In genomic region chr11:69489031-69489745, GRCh38 we compare ENCODE assay signal across 25 cellular contexts. TPM values are rescaled to one million over a fixed set of nuclear protein-coding genes. Genes with fewer than 3 reads are reported as not detected.
DNase-seq lines count a peak whose midpoint lies in the region; ATAC-seq, FAIRE-seq and TF ChIP-seq lines count a peak whose summit lies in the region.
"Had no signal": no experiment of that assay in that cellular context is flagged by ENCODE, and none has a peak within 500 bp of the region (broad histone marks: within the 10 kb centered on the region; RNA-seq: fewer than 3 reads in every experiment).

No MANE protein-coding gene starts in this region.

- no peak overlapping the region for H3K14ac ChIP-seq in H1 (ENCODE audit: insufficient read length)

- intact Hi-C loops in psoas muscle (cut with DNase I), result no loop called here

- H3K36me3 ChIP-seq in H1 (ENCODE audit: control insufficient read depth in 2 of 4, insufficient read depth in 4 of 4, low read length in 3 of 4), result no peaks in the 10 kb centered on the region
- H3K36me3 ChIP-seq in psoas muscle (ENCODE audit: insufficient read depth in 1 of 2, low read depth in 1 of 2), result no peaks in the 10 kb centered on the region
- H3K36me3 ChIP-seq: brain microvascular endothelial cell, HAP-1, suprapubic skin had no signal

- no peak overlapping the region; the same call in 1 of the 2 replicates for H2AK5ac ChIP-seq in H1 (ENCODE audit: low read depth, low read length)

- H4K5ac ChIP-seq in H1 (ENCODE audit: insufficient read length, low read depth, low read length), result no peak overlapping the region

- H3K4me2 ChIP-seq in H1 (ENCODE audit: insufficient read depth in 1 of 2, low read depth in 2 of 2, low read length in 2 of 2), result no peak overlapping the region

- H3K9me3 ChIP-seq in H1 (ENCODE audit: insufficient read depth in 2 of 2, low read depth in 1 of 2, low read length in 1 of 2), result no peaks in the 10 kb centered on the region
- H3K9me3 ChIP-seq in psoas muscle, result no peaks in the 10 kb centered on the region
- H3K9me3 ChIP-seq: Caco-2, HAP-1, suprapubic skin had no signal

- POLR2A ChIA-PET in H1 (lab: Charles Lee; ENCODE audit: partially characterized antibody), result no interaction called here

- H2BK120ac ChIP-seq in H1 (replicated peaks; ENCODE audit: low read depth, low read length), result no peak overlapping the region

- H3K27ac ChIP-seq in H1 (ENCODE audit: low read depth, low read length) (no peak overlapping the region), psoas muscle (no peak overlapping the region)
- H3K27ac ChIP-seq: brain microvascular endothelial cell, suprapubic skin had no signal

- no peak overlapping the region; the same call in 1 of the 2 replicates for H3K18ac ChIP-seq in H1 (ENCODE audit: extremely low read depth, low read length)

- DNase-seq in H1 (ENCODE audit: low read depth in 1 of 2, low spot score in 2 of 2), result no peak
- peak; percentile 56 for DNase-seq in hepatic stellate cell (ENCODE audit: low spot score)
- peak; percentile 23 to 57 for DNase-seq in psoas muscle
- no peak for DNase-seq in stimulated activated CD8-positive, alpha-beta memory T cell treated with anti-CD3 and anti-CD28 coated beads, Interleukin-4, amount 100 ng/mL, for 48 hours
- no peak for DNase-seq in kidney tubule cell (ENCODE audit: low spot score)
- DNase-seq in NCI-H748 (lab: John Stamatoyannopoulos, UW; ENCODE audit: unreplicated experiment), result no peak
- DNase-seq: activated CD4-positive, alpha-beta T cell treated with anti-CD3 and anti-CD28 coated beads, Interleukin-2, amount 50 U/mL, for 1 hour; activated naive CD8-positive, alpha-beta T cell treated with anti-CD3 and anti-CD28 coated beads, Interleukin-2, amount 10 ng/mL, durations not matched to agents 7 days and 5 days; brain microvascular endothelial cell; Caco-2; hypothalamus; KBM-7; left colon; MV-4-11; NCI-H187; NCI-H82; nephron progenitor cell; OCI-M1; T-helper 1 cell had no signal

- H2BK12ac ChIP-seq in H1 (ENCODE audit: low read depth, low read length), result no peak overlapping the region

- no peak overlapping the region for H3K4ac ChIP-seq in H1 (replicated peaks; ENCODE audit: insufficient read length, low read depth, low read length)

- no peak overlapping the region for H3K9ac ChIP-seq in H1 (replicated peaks in 1 of 4; ENCODE audit: extremely low read depth in 1 of 4, low read depth in 3 of 4, low read length in 3 of 4)

- H3K27me3 ChIP-seq in H1 (replicated peaks in 1 of 4; ENCODE audit: control insufficient read depth in 3 of 4, extremely low read depth in 1 of 4, insufficient read depth in 3 of 4, low read length in 3 of 4) (no peaks in the 10 kb centered on the region), psoas muscle (ENCODE audit: insufficient read depth in 3 of 3, low read length in 2 of 3) (no peaks in the 10 kb centered on the region)
- H3K27me3 ChIP-seq: brain microvascular endothelial cell, suprapubic skin had no signal

- H3K79me2 ChIP-seq in H1 (ENCODE audit: control insufficient read depth in 1 of 2, insufficient read depth in 2 of 2, low read length in 2 of 2), result no peaks in the 10 kb centered on the region

- no peaks in the 10 kb centered on the region for H3K79me1 ChIP-seq in H1 (ENCODE audit: low read depth, low read length)

- H3K56ac ChIP-seq in H1 (replicated peaks; ENCODE audit: insufficient read length, low read depth, low read length), result no peak overlapping the region

- TF ChIP-seq EP300 in H1 (IDR thresholded peaks at IDR 0.05; ENCODE audit: borderline replicate concordance in 1 of 2, low read depth in 2 of 2, low read length in 2 of 2), result no peak

- H2BK5ac ChIP-seq in H1 (ENCODE audit: low read depth, low read length), result no peak overlapping the region

- peak; percentile 62 to 83 (median 73) for ATAC-seq in psoas muscle
- ATAC-seq in GM18511 (IDR thresholded peaks at IDR 0.05; ENCODE audit: unreplicated experiment), result no peak
- ATAC-seq: activated T-helper 17 cell treated with anti-CD3 and anti-CD28 coated beads, Interleukin-2, amount 50 U/mL, for 72 hours; left colon had no signal

- TF ChIP-seq CTCF in H1 (IDR thresholded peaks at IDR 0.05; ENCODE audit: control extremely low read depth in 1 of 3, insufficient read depth in 1 of 3, low read depth in 1 of 3, low read length in 3 of 3), result no peak
- TF ChIP-seq CTCF in psoas muscle (IDR thresholded peaks at IDR 0.05), result no peak

- no peak overlapping the region for H4K91ac ChIP-seq in H1 (replicated peaks; ENCODE audit: insufficient read length, low read length)

- FAIRE-seq in H1 (lab: Jason Lieb, UNC), result no peak
- FAIRE-seq: endothelial cell of umbilical vein had no signal

- H2BK15ac ChIP-seq in H1 (ENCODE audit: low read length), result no peak overlapping the region

- no peak for TF ChIP-seq POLR2A in H1 (IDR thresholded peaks at IDR 0.05; ENCODE audit: control extremely low read depth in 1 of 2, low read depth in 2 of 2, low read length in 2 of 2)

- TF ChIP-seq RAD21 in H1 (IDR thresholded peaks at IDR 0.05 in 1 of 2, conservative IDR thresholded peaks at IDR 0.05 in 1 of 2; ENCODE audit: low read depth in 2 of 2, low read length in 2 of 2), result no peak

- H4K8ac ChIP-seq in H1 (ENCODE audit: extremely low read depth, insufficient read depth, low read length), result peak overlapping the region; percentile 31; the same call in 1 of the 2 replicates

- H3K23me2 ChIP-seq in H1 (ENCODE audit: low read depth, low read length), result no peaks in the 10 kb centered on the region

- no peaks in the 10 kb centered on the region for H4K20me1 ChIP-seq in H1 (replicated peaks in 1 of 2; ENCODE audit: control insufficient read depth in 1 of 2, insufficient read depth in 2 of 2, low read length in 2 of 2)

- H2AFZ ChIP-seq in H1 (ENCODE audit: low read length), result no peak overlapping the region

- H3K4me3 ChIP-seq in H1 (ENCODE audit: extremely low read depth in 1 of 4, insufficient read depth in 2 of 4, low read depth in 3 of 4, low read length in 4 of 4), result no peak overlapping the region
- H3K4me3 ChIP-seq in psoas muscle, result no peak overlapping the region
- H3K4me3 ChIP-seq: HAP-1, suprapubic skin had no signal

- WGBS in H1 (ENCODE audit: extremely low coverage in 1 of 2, insufficient coverage in 1 of 2, insufficient read length in 1 of 2, insufficient replicate concordance in 2 of 2, low coverage in 1 of 2, low lambda C conversion rate in 2 of 2, missing lambda C conversion rate in 1 of 2), 2 experiments, result 92% methylated on average over 19 of the region's 23 CpGs; no CpG with 5 or more reads in 1 of the 2 experiments
- WGBS in psoas muscle, 3 donors, result 48 to 55% (median 50%) methylated on average over 23 of the region's 23 CpGs

- CTCF ChIA-PET in H1 (lab: Charles Lee; ENCODE audit: partially characterized antibody), result interaction anchor here (0.8 to 1.2 kb wide), 2 partner anchors 46 to 196 kb away, joined by 4 read pairs; no protein-coding TSS in a partner anchor

- no peak overlapping the region for H2BK20ac ChIP-seq in H1 (ENCODE audit: low read length)

- H3K4me1 ChIP-seq in H1 (replicated peaks in 1 of 4; ENCODE audit: control insufficient read depth in 3 of 4, insufficient read depth in 4 of 4, low read length in 3 of 4), result peaks cover 0 to 11% (median under 1%) of the 10 kb centered on the region in 4 experiments; a peak in 2 of 7 replicates
- H3K4me1 ChIP-seq in psoas muscle, result peaks cover 10% of the 10 kb centered on the region
- H3K4me1 ChIP-seq: HAP-1 had no signal

- no peak overlapping the region for H3K23ac ChIP-seq in H1 (ENCODE audit: insufficient read length)

TF ChIP-seq in H1, 55 proteins besides CTCF, POLR2A, EP300 and RAD21:
- TF ChIP-seq BACH1 (IDR thresholded peaks at IDR 0.05; ENCODE audit: low read length), result no peak
- no peak for TF ChIP-seq EZH2 (IDR thresholded peaks at IDR 0.05; ENCODE audit: low read depth, low read length, severe bottlenecking)
- TF ChIP-seq MAFK (IDR thresholded peaks at IDR 0.05; ENCODE audit: low read depth, low read length), result no peak
- TF ChIP-seq KDM5A (IDR thresholded peaks at IDR 0.05; ENCODE audit: low read length), result no peak
- no peak for TF ChIP-seq GABPA (IDR thresholded peaks at IDR 0.05; ENCODE audit: borderline replicate concordance, insufficient read depth, low read length)
- no peak for TF ChIP-seq NRF1 (IDR thresholded peaks at IDR 0.05; ENCODE audit: low read depth, low read length)
- no peak for TF ChIP-seq HDAC2 (IDR thresholded peaks at IDR 0.05; ENCODE audit: borderline replicate concordance in 1 of 2, low read depth in 2 of 2, low read length in 2 of 2)
- no peak for TF ChIP-seq BCL11A (IDR thresholded peaks at IDR 0.05; ENCODE audit: low read depth in 2 of 2, low read length in 2 of 2)
- TF ChIP-seq GTF2F1 (IDR thresholded peaks at IDR 0.05; ENCODE audit: borderline replicate concordance, low read depth, low read length), result no peak
- no peak for TF ChIP-seq RXRA (IDR thresholded peaks at IDR 0.05; ENCODE audit: insufficient read depth, low read depth, low read length)
- no peak for TF ChIP-seq RNF2 (IDR thresholded peaks at IDR 0.05; ENCODE audit: borderline replicate concordance, low read depth, low read length, missing control alignments, poor library complexity, severe bottlenecking)
- no peak for TF ChIP-seq TAF1 (IDR thresholded peaks at IDR 0.05; ENCODE audit: low read depth, low read length)
- no peak for TF ChIP-seq EGR1 (IDR thresholded peaks at IDR 0.05; ENCODE audit: borderline replicate concordance, low read depth, low read length)
- no peak for TF ChIP-seq RFX5 (IDR thresholded peaks at IDR 0.05; ENCODE audit: borderline replicate concordance, low read depth, low read length)
- TF ChIP-seq JUN (IDR thresholded peaks at IDR 0.05; ENCODE audit: low read depth, low read length), result no peak
- no peak for TF ChIP-seq KDM4A (IDR thresholded peaks at IDR 0.05; ENCODE audit: low read depth, low read length, severe bottlenecking)
- TF ChIP-seq TAF7 (optimal IDR thresholded peaks at IDR 0.05; ENCODE audit: borderline replicate concordance, low read depth, low read length), result no peak

RNA-seq across cellular contexts. Expression of gene LINC01488, which starts 7.7 kb away (rescaled TPM):
- total RNA-seq in H1 (2021; fragmentation: NEBNext Ultra II Directional; extraction: Animal tissue kit (Norgen Biotek cat#: 25700)), result not detected in 2 replicates
- polyA plus RNA-seq in H1 (2011; rRNA removed) (0.03 TPM in 1 of 2 replicates, not detected in the other), psoas muscle (under 1 TPM in 1 of 3 donors, not detected in 2; 0.03 TPM)
- polyA plus RNA-seq in H1 (2011; cell fraction: cytosol; rRNA removed), result not detected
- polyA plus RNA-seq in H1 (2011; cell fraction: nucleus; rRNA removed), result not detected
- polyA plus RNA-seq in H1 (2012, experiment 1 of 2), result not detected in 4 replicates
- polyA plus RNA-seq in H1 (2012, experiment 2 of 2), result not detected
- polyA plus RNA-seq in H1 (2013, experiment 1 of 2), result not detected
- polyA plus RNA-seq in H1 (2013, experiment 2 of 2), result not detected
- polyA minus RNA-seq in H1 (2011; rRNA and poly(A)+ RNA removed), result not detected in 2 replicates
- polyA minus RNA-seq in H1 (2011; cell fraction: cytosol; rRNA and poly(A)+ RNA removed), result not detected
- not detected for polyA minus RNA-seq in H1 (2011; cell fraction: nucleus; rRNA and poly(A)+ RNA removed)
- not detected for total RNA-seq in psoas muscle
- total RNA-seq: activated naive CD8-positive, alpha-beta T cell treated with anti-CD3 and anti-CD28 coated beads, Interleukin-2, amount 10 ng/mL, durations not matched to agents 7 days and 5 days; activated T-helper 17 cell treated with anti-CD3 and anti-CD28 coated beads, Interleukin-2, amount 50 U/mL, for 72 hours; Caco-2; Daoy; endothelial cell of umbilical vein; left colon; suprapubic skin had no signal
- polyA plus RNA-seq: endothelial cell of umbilical vein had no signal

Comparison
In these comparisons a context has a peak if more than half of its experiments do, and no peak if none do; other contexts are left out.
1. DNase-seq: peak in hepatic stellate cell (single experiment) and psoas muscle (2 of 2); none in H1 (0 of 2), stimulated activated CD8-positive, alpha-beta memory T cell treated with anti-CD3 and anti-CD28 coated beads, Interleukin-4, amount 100 ng/mL, for 48 hours (single experiment), kidney tubule cell (single experiment) and NCI-H748 (single experiment).